1 cellular context compared by ENCODE assay signal in the genomic region with DNA sequence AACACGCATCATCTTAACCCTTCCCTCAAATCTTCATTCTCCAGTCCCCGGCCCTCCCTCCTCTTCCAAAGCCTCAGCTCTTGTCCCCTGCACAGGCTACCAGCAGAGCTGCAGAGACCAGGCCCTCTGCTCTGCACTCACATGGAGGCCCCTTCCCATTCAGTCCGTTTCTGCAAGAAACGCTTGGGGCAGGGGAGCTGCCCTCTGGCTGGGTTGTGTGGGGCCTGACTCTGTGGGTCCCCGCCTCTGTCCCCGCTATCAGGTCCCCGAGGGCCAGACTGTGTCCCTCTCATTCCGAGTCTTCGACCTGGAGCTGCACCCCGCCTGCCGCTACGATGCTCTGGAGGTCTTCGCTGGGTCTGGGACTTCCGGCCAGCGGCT.
A peak's percentile ranks its signal among the peaks of the same experiment; 100 is the strongest.
TF ChIP-seq lines count a peak whose summit lies in the region.

No MANE protein-coding gene starts in this region.

TF ChIP-seq in K562, 482 proteins besides CTCF, POLR2A, EP300 and RAD21 (continued from another document):
- TF ChIP-seq ZFX (CRISPR knock-in tag; IDR thresholded peaks at IDR 0.05) (0 out of 2 replicates have a peak, but pooled peaks have one; percentile 45), SP1 (CRISPR knock-in tag; IDR thresholded peaks at IDR 0.05) (0 out of 2 replicates have a peak, but pooled peaks have one; percentile 19), ZNF639 (CRISPR knock-in tag; conservative IDR thresholded peaks at IDR 0.05 in 1 of 2, IDR thresholded peaks at IDR 0.05 in 1 of 2) (no peak), SMARCA4 (IDR thresholded peaks at IDR 0.05) (no peak), CBX8 (IDR thresholded peaks at IDR 0.05; ENCODE audit: borderline replicate concordance, extremely low read depth, low read depth, low read length, poor library complexity, severe bottlenecking) (no peak), MAFK (IDR thresholded peaks at IDR 0.05; ENCODE audit: low read length) (no peak), ZNF778 (CRISPR knock-in tag; IDR thresholded peaks at IDR 0.05) (no peak), XRCC5 (IDR thresholded peaks at IDR 0.05; ENCODE audit: low read depth, low read length) (0 out of 2 replicates have a peak, but pooled peaks have one; percentile 39), ELF2 (CRISPR knock-in tag; IDR thresholded peaks at IDR 0.05) (peak; percentile 18; the same call in 1 of the 2 replicates), ZNF592 (IDR thresholded peaks at IDR 0.05) (0 out of 2 replicates have a peak, but pooled peaks have one; percentile 21), ERF (CRISPR knock-in tag; IDR thresholded peaks at IDR 0.05) (0 out of 2 replicates have a peak, but pooled peaks have one; percentile 40), MCM2 (IDR thresholded peaks at IDR 0.05; ENCODE audit: low read depth) (no peak), TEAD1 (CRISPR knock-in tag; IDR thresholded peaks at IDR 0.05) (0 out of 4 replicates have a peak, but pooled peaks of 1 of the 2 experiments have one; percentile 31), SAP30 (IDR thresholded peaks at IDR 0.05; ENCODE audit: borderline replicate concordance, insufficient read depth, low read depth, low read length, poor library complexity, severe bottlenecking) (peak; percentile 24), HDGF (IDR thresholded peaks at IDR 0.05) (peak; percentile 54; the same call in 1 of the 2 replicates)
- TF ChIP-seq, protein P1, sequence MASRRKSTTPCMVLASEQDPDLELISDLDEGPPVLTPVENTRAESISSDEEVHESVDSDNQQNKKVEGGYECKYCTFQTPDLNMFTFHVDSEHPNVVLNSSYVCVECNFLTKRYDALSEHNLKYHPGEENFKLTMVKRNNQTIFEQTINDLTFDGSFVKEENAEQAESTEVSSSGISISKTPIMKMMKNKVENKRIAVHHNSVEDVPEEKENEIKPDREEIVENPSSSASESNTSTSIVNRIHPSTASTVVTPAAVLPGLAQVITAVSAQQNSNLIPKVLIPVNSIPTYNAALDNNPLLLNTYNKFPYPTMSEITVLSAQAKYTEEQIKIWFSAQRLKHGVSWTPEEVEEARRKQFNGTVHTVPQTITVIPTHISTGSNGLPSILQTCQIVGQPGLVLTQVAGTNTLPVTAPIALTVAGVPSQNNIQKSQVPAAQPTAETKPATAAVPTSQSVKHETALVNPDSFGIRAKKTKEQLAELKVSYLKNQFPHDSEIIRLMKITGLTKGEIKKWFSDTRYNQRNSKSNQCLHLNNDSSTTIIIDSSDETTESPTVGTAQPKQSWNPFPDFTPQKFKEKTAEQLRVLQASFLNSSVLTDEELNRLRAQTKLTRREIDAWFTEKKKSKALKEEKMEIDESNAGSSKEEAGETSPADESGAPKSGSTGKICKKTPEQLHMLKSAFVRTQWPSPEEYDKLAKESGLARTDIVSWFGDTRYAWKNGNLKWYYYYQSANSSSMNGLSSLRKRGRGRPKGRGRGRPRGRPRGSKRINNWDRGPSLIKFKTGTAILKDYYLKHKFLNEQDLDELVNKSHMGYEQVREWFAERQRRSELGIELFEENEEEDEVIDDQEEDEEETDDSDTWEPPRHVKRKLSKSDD (conservative IDR thresholded peaks at IDR 0.05; ENCODE audit: low read length), result no peak
- TF ChIP-seq, protein P2, sequence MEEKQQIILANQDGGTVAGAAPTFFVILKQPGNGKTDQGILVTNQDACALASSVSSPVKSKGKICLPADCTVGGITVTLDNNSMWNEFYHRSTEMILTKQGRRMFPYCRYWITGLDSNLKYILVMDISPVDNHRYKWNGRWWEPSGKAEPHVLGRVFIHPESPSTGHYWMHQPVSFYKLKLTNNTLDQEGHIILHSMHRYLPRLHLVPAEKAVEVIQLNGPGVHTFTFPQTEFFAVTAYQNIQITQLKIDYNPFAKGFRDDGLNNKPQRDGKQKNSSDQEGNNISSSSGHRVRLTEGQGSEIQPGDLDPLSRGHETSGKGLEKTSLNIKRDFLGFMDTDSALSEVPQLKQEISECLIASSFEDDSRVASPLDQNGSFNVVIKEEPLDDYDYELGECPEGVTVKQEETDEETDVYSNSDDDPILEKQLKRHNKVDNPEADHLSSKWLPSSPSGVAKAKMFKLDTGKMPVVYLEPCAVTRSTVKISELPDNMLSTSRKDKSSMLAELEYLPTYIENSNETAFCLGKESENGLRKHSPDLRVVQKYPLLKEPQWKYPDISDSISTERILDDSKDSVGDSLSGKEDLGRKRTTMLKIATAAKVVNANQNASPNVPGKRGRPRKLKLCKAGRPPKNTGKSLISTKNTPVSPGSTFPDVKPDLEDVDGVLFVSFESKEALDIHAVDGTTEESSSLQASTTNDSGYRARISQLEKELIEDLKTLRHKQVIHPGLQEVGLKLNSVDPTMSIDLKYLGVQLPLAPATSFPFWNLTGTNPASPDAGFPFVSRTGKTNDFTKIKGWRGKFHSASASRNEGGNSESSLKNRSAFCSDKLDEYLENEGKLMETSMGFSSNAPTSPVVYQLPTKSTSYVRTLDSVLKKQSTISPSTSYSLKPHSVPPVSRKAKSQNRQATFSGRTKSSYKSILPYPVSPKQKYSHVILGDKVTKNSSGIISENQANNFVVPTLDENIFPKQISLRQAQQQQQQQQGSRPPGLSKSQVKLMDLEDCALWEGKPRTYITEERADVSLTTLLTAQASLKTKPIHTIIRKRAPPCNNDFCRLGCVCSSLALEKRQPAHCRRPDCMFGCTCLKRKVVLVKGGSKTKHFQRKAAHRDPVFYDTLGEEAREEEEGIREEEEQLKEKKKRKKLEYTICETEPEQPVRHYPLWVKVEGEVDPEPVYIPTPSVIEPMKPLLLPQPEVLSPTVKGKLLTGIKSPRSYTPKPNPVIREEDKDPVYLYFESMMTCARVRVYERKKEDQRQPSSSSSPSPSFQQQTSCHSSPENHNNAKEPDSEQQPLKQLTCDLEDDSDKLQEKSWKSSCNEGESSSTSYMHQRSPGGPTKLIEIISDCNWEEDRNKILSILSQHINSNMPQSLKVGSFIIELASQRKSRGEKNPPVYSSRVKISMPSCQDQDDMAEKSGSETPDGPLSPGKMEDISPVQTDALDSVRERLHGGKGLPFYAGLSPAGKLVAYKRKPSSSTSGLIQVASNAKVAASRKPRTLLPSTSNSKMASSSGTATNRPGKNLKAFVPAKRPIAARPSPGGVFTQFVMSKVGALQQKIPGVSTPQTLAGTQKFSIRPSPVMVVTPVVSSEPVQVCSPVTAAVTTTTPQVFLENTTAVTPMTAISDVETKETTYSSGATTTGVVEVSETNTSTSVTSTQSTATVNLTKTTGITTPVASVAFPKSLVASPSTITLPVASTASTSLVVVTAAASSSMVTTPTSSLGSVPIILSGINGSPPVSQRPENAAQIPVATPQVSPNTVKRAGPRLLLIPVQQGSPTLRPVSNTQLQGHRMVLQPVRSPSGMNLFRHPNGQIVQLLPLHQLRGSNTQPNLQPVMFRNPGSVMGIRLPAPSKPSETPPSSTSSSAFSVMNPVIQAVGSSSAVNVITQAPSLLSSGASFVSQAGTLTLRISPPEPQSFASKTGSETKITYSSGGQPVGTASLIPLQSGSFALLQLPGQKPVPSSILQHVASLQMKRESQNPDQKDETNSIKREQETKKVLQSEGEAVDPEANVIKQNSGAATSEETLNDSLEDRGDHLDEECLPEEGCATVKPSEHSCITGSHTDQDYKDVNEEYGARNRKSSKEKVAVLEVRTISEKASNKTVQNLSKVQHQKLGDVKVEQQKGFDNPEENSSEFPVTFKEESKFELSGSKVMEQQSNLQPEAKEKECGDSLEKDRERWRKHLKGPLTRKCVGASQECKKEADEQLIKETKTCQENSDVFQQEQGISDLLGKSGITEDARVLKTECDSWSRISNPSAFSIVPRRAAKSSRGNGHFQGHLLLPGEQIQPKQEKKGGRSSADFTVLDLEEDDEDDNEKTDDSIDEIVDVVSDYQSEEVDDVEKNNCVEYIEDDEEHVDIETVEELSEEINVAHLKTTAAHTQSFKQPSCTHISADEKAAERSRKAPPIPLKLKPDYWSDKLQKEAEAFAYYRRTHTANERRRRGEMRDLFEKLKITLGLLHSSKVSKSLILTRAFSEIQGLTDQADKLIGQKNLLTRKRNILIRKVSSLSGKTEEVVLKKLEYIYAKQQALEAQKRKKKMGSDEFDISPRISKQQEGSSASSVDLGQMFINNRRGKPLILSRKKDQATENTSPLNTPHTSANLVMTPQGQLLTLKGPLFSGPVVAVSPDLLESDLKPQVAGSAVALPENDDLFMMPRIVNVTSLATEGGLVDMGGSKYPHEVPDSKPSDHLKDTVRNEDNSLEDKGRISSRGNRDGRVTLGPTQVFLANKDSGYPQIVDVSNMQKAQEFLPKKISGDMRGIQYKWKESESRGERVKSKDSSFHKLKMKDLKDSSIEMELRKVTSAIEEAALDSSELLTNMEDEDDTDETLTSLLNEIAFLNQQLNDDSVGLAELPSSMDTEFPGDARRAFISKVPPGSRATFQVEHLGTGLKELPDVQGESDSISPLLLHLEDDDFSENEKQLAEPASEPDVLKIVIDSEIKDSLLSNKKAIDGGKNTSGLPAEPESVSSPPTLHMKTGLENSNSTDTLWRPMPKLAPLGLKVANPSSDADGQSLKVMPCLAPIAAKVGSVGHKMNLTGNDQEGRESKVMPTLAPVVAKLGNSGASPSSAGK (IDR thresholded peaks at IDR 0.05), result peak; percentile 89
